In genomic region chr15:77886805-77887448, GRCh38 we compare ENCODE assay signal across 2 cellular contexts.
TF ChIP-seq lines count a peak whose summit lies in the region.

No MANE protein-coding gene starts in this region.

TF ChIP-seq in HCT116, 20 proteins besides CTCF, POLR2A, EP300 and RAD21:
- TF ChIP-seq REST (IDR thresholded peaks at IDR 0.05; ENCODE audit: low read depth) (no peak), YY1 (IDR thresholded peaks at IDR 0.05; ENCODE audit: extremely low read depth, insufficient replicate concordance, low read depth, low read length) (no peak), EGR1 (IDR thresholded peaks at IDR 0.05; ENCODE audit: low read depth) (no peak), SRF (IDR thresholded peaks at IDR 0.05; ENCODE audit: low read depth) (no peak), SP1 (IDR thresholded peaks at IDR 0.05; ENCODE audit: low read depth) (no peak), CEBPB (IDR thresholded peaks at IDR 0.05; ENCODE audit: low read depth) (no peak), EZH2phosphoT487 (IDR thresholded peaks at IDR 0.05; ENCODE audit: borderline replicate concordance) (no peak), POLR2AphosphoS5 (IDR thresholded peaks at IDR 0.05; ENCODE audit: low read depth, low read length) (no peak), EZH2 (IDR thresholded peaks at IDR 0.05) (no peak), ATF3 (IDR thresholded peaks at IDR 0.05) (no peak), MAX (IDR thresholded peaks at IDR 0.05) (no peak), JUND (IDR thresholded peaks at IDR 0.05) (no peak), ZNF274 (IDR thresholded peaks at IDR 0.05; ENCODE audit: low read depth, low read length) (no peak)

TF ChIP-seq in SK-N-SH, 30 proteins besides CTCF, POLR2A, EP300 and RAD21 (continued from another document):
- TF ChIP-seq REST (IDR thresholded peaks at IDR 0.05; ENCODE audit: low read depth, low read length) (no peak), SIN3A (IDR thresholded peaks at IDR 0.05; ENCODE audit: borderline replicate concordance, low read depth, low read length) (no peak), FOXM1 (IDR thresholded peaks at IDR 0.05; ENCODE audit: low read depth) (no peak)
